ENCODE assay signal across 2 cellular contexts in genomic region chr7:116259821-116260440, GRCh38.
TF ChIP-seq lines count a peak whose summit lies in the region.

No MANE protein-coding gene starts in this region.

TF ChIP-seq in A549, 52 proteins besides CTCF, POLR2A, EP300 and RAD21 (continued from another document):
- TF ChIP-seq PBX3 (IDR thresholded peaks at IDR 0.05) = no peak
- 0 out of 2 replicates have a peak, but pooled peaks have one; percentile 28 for TF ChIP-seq MAX (IDR thresholded peaks at IDR 0.05)
- TF ChIP-seq SMC3 (IDR thresholded peaks at IDR 0.05) = peak; percentile 54; the same call in 2 of the 3 replicates
- TF ChIP-seq CEBPB (IDR thresholded peaks at IDR 0.05) = peak; percentile 26 to 54; a peak in 2 of 4 replicates

TF ChIP-seq in HCT116, 20 proteins besides CTCF, POLR2A, EP300 and RAD21 (continued from another document):
- TF ChIP-seq, protein P1, sequence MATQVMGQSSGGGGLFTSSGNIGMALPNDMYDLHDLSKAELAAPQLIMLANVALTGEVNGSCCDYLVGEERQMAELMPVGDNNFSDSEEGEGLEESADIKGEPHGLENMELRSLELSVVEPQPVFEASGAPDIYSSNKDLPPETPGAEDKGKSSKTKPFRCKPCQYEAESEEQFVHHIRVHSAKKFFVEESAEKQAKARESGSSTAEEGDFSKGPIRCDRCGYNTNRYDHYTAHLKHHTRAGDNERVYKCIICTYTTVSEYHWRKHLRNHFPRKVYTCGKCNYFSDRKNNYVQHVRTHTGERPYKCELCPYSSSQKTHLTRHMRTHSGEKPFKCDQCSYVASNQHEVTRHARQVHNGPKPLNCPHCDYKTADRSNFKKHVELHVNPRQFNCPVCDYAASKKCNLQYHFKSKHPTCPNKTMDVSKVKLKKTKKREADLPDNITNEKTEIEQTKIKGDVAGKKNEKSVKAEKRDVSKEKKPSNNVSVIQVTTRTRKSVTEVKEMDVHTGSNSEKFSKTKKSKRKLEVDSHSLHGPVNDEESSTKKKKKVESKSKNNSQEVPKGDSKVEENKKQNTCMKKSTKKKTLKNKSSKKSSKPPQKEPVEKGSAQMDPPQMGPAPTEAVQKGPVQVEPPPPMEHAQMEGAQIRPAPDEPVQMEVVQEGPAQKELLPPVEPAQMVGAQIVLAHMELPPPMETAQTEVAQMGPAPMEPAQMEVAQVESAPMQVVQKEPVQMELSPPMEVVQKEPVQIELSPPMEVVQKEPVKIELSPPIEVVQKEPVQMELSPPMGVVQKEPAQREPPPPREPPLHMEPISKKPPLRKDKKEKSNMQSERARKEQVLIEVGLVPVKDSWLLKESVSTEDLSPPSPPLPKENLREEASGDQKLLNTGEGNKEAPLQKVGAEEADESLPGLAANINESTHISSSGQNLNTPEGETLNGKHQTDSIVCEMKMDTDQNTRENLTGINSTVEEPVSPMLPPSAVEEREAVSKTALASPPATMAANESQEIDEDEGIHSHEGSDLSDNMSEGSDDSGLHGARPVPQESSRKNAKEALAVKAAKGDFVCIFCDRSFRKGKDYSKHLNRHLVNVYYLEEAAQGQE (IDR thresholded peaks at IDR 0.05; ENCODE audit: low read depth) = no peak
